Comparison of ENCODE assay signal across 1 cellular context in the genomic region with DNA sequence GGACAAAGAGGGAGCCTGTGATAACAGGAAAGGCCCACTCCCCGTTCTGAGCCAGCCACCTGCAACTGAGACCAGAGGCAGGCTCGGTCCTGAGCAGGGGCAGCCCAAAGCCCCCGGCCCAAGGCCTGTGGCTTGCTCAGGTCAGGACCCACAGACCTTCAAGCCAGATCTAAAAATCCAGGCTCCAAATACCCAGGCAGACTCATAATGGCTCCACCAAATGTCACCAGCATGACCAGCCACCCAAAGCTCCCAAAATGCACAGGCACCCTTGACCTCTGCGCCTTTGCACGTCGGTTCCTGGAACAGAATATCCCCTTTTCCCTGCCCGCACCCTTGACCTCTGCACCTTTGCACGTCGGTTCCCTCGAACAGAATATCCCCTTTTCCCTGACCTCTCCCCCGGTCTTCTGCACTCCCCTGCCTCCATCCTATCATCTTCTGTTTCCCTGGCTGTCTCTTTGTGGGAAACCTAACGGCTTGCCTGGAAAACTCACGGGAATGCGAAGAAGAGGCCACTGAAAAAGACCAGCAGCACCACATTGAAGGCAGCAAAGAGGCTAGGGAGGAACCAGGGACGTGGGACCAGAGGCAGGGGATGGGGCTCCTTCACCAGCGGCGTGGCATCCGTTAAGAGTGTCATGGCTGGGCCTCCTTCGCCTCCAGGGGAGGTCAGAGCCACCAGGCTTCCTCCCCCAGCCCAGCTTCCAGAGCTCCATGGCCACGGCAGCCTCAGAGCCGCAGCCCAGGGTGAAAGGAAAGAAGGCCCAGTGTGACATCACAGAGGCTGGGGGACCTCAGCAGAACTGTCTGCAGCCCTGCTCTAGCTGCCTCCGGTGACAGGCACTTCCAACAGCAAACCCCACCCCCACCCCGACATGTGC.
TF ChIP-seq lines count a peak whose summit lies in the region.

A gene with protein sequence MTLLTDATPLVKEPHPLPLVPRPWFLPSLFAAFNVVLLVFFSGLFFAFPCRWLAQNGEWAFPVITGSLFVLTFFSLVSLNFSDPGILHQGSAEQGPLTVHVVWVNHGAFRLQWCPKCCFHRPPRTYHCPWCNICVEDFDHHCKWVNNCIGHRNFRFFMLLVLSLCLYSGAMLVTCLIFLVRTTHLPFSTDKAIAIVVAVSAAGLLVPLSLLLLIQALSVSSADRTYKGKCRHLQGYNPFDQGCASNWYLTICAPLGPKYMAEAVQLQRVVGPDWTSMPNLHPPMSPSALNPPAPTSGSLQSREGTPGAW (minus strand): TSS at position 728 of the 884 bp plus-strand sequence. CDS start 85 bp downstream, at position 643.

TF ChIP-seq in HepG2, 621 proteins besides CTCF, POLR2A, EP300 and RAD21 (continued from another document):
- TF ChIP-seq, protein P1, sequence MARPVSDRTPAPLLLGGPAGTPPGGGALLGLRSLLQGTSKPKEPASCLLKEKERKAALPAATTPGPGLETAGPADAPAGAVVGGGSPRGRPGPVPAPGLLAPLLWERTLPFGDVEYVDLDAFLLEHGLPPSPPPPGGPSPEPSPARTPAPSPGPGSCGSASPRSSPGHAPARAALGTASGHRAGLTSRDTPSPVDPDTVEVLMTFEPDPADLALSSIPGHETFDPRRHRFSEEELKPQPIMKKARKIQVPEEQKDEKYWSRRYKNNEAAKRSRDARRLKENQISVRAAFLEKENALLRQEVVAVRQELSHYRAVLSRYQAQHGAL (CRISPR knock-in tag; IDR thresholded peaks at IDR 0.05; ENCODE audit: not compliant biosample characterization), result no peak
- TF ChIP-seq ZSCAN31 (CRISPR knock-in tag; IDR thresholded peaks at IDR 0.05; ENCODE audit: low read depth) (no peak), CENPT (CRISPR knock-in tag; IDR thresholded peaks at IDR 0.05; ENCODE audit: low read depth) (no peak), HDAC6 (IDR thresholded peaks at IDR 0.05; ENCODE audit: low read depth, low read length) (no peak), ZNF605 (CRISPR knock-in tag; IDR thresholded peaks at IDR 0.05) (no peak), JARID2 (CRISPR knock-in tag; IDR thresholded peaks at IDR 0.05; ENCODE audit: insufficient replicate concordance) (no peak), NR3C1 (CRISPR knock-in tag; IDR thresholded peaks at IDR 0.05) (no peak), ISL2 (CRISPR knock-in tag; IDR thresholded peaks at IDR 0.05) (no peak), KAT7 (CRISPR knock-in tag; IDR thresholded peaks at IDR 0.05; ENCODE audit: borderline replicate concordance) (no peak)
- TF ChIP-seq, protein P2, sequence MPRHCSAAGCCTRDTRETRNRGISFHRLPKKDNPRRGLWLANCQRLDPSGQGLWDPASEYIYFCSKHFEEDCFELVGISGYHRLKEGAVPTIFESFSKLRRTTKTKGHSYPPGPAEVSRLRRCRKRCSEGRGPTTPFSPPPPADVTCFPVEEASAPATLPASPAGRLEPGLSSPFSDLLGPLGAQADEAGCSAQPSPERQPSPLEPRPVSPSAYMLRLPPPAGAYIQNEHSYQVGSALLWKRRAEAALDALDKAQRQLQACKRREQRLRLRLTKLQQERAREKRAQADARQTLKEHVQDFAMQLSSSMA (CRISPR knock-in tag; IDR thresholded peaks at IDR 0.05), result no peak
- TF ChIP-seq, protein P3, sequence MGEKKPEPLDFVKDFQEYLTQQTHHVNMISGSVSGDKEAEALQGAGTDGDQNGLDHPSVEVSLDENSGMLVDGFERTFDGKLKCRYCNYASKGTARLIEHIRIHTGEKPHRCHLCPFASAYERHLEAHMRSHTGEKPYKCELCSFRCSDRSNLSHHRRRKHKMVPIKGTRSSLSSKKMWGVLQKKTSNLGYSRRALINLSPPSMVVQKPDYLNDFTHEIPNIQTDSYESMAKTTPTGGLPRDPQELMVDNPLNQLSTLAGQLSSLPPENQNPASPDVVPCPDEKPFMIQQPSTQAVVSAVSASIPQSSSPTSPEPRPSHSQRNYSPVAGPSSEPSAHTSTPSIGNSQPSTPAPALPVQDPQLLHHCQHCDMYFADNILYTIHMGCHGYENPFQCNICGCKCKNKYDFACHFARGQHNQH (CRISPR knock-in tag; IDR thresholded peaks at IDR 0.05), result no peak
- TF ChIP-seq, protein P4, sequence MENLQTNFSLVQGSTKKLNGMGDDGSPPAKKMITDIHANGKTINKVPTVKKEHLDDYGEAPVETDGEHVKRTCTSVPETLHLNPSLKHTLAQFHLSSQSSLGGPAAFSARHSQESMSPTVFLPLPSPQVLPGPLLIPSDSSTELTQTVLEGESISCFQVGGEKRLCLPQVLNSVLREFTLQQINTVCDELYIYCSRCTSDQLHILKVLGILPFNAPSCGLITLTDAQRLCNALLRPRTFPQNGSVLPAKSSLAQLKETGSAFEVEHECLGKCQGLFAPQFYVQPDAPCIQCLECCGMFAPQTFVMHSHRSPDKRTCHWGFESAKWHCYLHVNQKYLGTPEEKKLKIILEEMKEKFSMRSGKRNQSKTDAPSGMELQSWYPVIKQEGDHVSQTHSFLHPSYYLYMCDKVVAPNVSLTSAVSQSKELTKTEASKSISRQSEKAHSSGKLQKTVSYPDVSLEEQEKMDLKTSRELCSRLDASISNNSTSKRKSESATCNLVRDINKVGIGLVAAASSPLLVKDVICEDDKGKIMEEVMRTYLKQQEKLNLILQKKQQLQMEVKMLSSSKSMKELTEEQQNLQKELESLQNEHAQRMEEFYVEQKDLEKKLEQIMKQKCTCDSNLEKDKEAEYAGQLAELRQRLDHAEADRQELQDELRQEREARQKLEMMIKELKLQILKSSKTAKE (CRISPR knock-in tag; IDR thresholded peaks at IDR 0.05; ENCODE audit: borderline replicate concordance), result peak; percentile 25; the same call in 1 of the 2 replicates
- TF ChIP-seq, protein P5, sequence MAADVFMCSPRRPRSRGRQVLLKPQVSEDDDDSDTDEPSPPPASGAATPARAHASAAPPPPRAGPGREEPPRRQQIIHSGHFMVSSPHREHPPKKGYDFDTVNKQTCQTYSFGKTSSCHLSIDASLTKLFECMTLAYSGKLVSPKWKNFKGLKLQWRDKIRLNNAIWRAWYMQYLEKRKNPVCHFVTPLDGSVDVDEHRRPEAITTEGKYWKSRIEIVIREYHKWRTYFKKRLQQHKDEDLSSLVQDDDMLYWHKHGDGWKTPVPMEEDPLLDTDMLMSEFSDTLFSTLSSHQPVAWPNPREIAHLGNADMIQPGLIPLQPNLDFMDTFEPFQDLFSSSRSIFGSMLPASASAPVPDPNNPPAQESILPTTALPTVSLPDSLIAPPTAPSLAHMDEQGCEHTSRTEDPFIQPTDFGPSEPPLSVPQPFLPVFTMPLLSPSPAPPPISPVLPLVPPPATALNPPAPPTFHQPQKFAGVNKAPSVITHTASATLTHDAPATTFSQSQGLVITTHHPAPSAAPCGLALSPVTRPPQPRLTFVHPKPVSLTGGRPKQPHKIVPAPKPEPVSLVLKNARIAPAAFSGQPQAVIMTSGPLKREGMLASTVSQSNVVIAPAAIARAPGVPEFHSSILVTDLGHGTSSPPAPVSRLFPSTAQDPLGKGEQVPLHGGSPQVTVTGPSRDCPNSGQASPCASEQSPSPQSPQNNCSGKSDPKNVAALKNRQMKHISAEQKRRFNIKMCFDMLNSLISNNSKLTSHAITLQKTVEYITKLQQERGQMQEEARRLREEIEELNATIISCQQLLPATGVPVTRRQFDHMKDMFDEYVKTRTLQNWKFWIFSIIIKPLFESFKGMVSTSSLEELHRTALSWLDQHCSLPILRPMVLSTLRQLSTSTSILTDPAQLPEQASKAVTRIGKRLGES (CRISPR knock-in tag; IDR thresholded peaks at IDR 0.05; ENCODE audit: borderline replicate concordance), result no peak
- TF ChIP-seq, protein P6, sequence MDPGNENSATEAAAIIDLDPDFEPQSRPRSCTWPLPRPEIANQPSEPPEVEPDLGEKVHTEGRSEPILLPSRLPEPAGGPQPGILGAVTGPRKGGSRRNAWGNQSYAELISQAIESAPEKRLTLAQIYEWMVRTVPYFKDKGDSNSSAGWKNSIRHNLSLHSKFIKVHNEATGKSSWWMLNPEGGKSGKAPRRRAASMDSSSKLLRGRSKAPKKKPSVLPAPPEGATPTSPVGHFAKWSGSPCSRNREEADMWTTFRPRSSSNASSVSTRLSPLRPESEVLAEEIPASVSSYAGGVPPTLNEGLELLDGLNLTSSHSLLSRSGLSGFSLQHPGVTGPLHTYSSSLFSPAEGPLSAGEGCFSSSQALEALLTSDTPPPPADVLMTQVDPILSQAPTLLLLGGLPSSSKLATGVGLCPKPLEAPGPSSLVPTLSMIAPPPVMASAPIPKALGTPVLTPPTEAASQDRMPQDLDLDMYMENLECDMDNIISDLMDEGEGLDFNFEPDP (CRISPR knock-in tag; conservative IDR thresholded peaks at IDR 0.05), result no peak
